In genomic region chr11:1813356-1813755, GRCh38 we compare ENCODE assay signal across 10 cellular contexts. TPM values are rescaled to one million over a fixed set of nuclear protein-coding genes. Genes with fewer than 3 reads are reported as not detected.
"Had no signal": no experiment of that assay in that cellular context is flagged by ENCODE, and none has a peak within 500 bp of the region (broad histone marks: within the 10 kb centered on the region; RNA-seq: fewer than 3 reads in every experiment).

No MANE protein-coding gene starts in this region.

RNA-seq across cellular contexts. Expression of gene SYT8, which starts 21.4 kb away (rescaled TPM):
- total RNA-seq: left cardiac atrium, left ventricle myocardium inferior, left ventricle myocardium superior, lung microvascular endothelial cell, mesenteric fat pad, mononuclear cell had no signal
- polyA plus RNA-seq: immature natural killer cell had no signal

RNA-seq across cellular contexts. Expression of gene TNNI2, which starts 25.4 kb away (rescaled TPM):
- total RNA-seq: kidney epithelial cell, left lobe of liver, left ventricle myocardium inferior, left ventricle myocardium superior, lung microvascular endothelial cell had no signal

RNA-seq across cellular contexts. Expression of gene LSP1, which starts 39.5 kb away (rescaled TPM):
- total RNA-seq: kidney epithelial cell, lung microvascular endothelial cell had no signal
- polyA plus RNA-seq: mammary epithelial cell had no signal
